Comparison of ENCODE assay signal across 22 cellular contexts in the genomic region with DNA sequence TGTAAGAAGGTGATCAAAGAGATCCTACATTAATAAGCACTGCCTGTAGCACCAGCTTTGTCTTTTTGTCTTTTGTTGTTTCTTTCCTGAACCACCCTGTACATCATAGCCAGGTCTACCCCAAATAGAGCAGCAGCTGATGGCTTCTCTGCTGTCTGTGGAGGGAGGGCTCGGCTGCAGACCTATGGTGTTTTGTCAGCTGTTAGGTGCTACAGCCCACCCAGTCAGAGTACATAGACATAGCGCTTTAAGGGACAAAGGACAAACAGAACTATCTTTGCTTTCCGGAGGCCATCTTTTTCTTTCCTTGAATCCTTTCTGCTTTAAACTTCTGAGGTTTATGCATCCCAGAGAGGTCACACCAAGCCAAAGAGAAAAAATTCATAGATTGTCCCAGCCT.
"Had no signal": no experiment of that assay in that cellular context is flagged by ENCODE, and none has a peak within 500 bp of the region (broad histone marks: within the 10 kb centered on the region; RNA-seq: fewer than 3 reads in every experiment).

No MANE protein-coding gene starts in this region.

- DNase-seq: colonic mucosa; cortex of kidney; dermis blood vessel endothelial cell; dorsolateral prefrontal cortex; effector CD4-positive, alpha-beta T cell; effector CD8-positive, alpha-beta T cell; effector memory CD4-positive, alpha-beta T cell; effector memory CD8-positive, alpha-beta T cell; endodermal cell; erythroblast; esophagus squamous epithelium; foreskin fibroblast; foreskin keratinocyte; foreskin melanocyte; gastrocnemius medialis; glutamatergic neuron; heart left ventricle; heart right ventricle had no signal

- H3K27ac ChIP-seq: colonic mucosa, coronary artery, dorsolateral prefrontal cortex, epithelial cell of prostate, esophagus squamous epithelium, foreskin keratinocyte, gastrocnemius medialis, gastroesophageal sphincter, heart left ventricle, heart right ventricle, hepatocyte had no signal

- H3K27me3 ChIP-seq: colonic mucosa, dorsolateral prefrontal cortex, gastrocnemius medialis, gastroesophageal sphincter, hepatocyte had no signal

- H3K9me3 ChIP-seq: colonic mucosa, esophagus squamous epithelium, gastrocnemius medialis, gastroesophageal sphincter, heart left ventricle, heart right ventricle had no signal

- H3K4me3 ChIP-seq: colonic mucosa, coronary artery, dorsolateral prefrontal cortex, esophagus squamous epithelium, gastrocnemius medialis, gastroesophageal sphincter, heart left ventricle, heart right ventricle, hepatocyte had no signal

- H3K4me1 ChIP-seq: colonic mucosa, esophagus squamous epithelium, foreskin keratinocyte, gastrocnemius medialis, gastroesophageal sphincter, heart left ventricle, heart right ventricle had no signal

- H3K36me3 ChIP-seq: colonic mucosa, esophagus squamous epithelium, gastrocnemius medialis, gastroesophageal sphincter, heart left ventricle, heart right ventricle had no signal
